Comparison of ENCODE assay signal across 17 cellular contexts in the genomic region with DNA sequence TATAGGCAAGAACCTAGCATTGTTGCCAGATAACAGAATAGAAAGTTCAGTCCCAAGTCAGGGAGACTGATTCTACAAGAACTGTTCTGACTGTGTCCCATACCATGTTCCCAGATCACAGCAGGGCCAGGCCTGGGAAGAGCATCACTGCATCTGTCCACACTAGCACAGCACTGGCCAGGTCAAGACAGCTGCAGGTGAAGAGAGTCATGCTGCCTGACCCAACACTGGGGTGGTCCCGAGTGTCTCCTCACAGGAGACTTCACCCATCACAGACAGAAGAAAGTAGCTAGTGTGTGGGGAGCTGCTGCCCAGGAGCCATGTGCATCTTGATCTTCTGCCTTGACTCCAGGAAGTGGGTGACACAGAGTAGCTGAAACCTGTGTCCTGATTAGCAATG.
"Had no signal": no experiment of that assay in that cellular context is flagged by ENCODE, and none has a peak within 500 bp of the region (broad histone marks: within the 10 kb centered on the region; RNA-seq: fewer than 3 reads in every experiment).

No MANE protein-coding gene starts in this region.

- H3K36me3 Mint-ChIP-seq: memory B cell; mesothelial cell of epicardium; naive B cell; natural killer cell treated with Interleukin-12 subunit alpha and Interleukin-12 subunit beta and Interleukin-15 and Interleukin-18, amount 100 ng/mL, for 72 hours had no signal

- ATAC-seq: left lobe of liver, mucosa of descending colon, sciatic nerve had no signal

- H3K4me3 Mint-ChIP-seq: dendritic cell treated with granulocyte-macrophage colony-stimulating factor and Interleukin-4, amounts not matched to agents 40 ng/mL and 50 ng/mL, for 4 days; memory B cell; mesothelial cell of epicardium; naive B cell; natural killer cell treated with Interleukin-12 subunit alpha and Interleukin-12 subunit beta and Interleukin-15 and Interleukin-18, amount 100 ng/mL, for 72 hours; neural crest cell had no signal

- H3K4me1 Mint-ChIP-seq: memory B cell, mesothelial cell of epicardium, naive B cell, neural crest cell had no signal

- H3K27ac Mint-ChIP-seq: dendritic cell treated with granulocyte-macrophage colony-stimulating factor and Interleukin-4, amounts not matched to agents 40 ng/mL and 50 ng/mL, for 4 days; memory B cell; mesothelial cell of epicardium; naive B cell; natural killer cell treated with Interleukin-12 subunit alpha and Interleukin-12 subunit beta and Interleukin-15 and Interleukin-18, amount 100 ng/mL, for 72 hours had no signal

- H3K9me3 Mint-ChIP-seq: dendritic cell treated with granulocyte-macrophage colony-stimulating factor and Interleukin-4, amounts not matched to agents 40 ng/mL and 50 ng/mL, for 4 days; natural killer cell treated with Interleukin-12 subunit alpha and Interleukin-12 subunit beta and Interleukin-15 and Interleukin-18, amount 100 ng/mL, for 72 hours had no signal

- DNase-seq: central memory CD4-positive, alpha-beta T cell; effector memory CD4-positive, alpha-beta T cell; erythroblast; kidney; mucosa of descending colon; naive B cell; stimulated activated CD4-positive, alpha-beta T cell treated with anti-CD3 and anti-CD28 coated beads, Interleukin-2, amount 100 ng/mL, for 48 hours; stimulated activated naive CD4-positive, alpha-beta T cell treated with Interleukin-2 at 50 U/mL for 16 hours; stomach; thyroid gland had no signal
